16 cellular contexts compared by ENCODE assay signal in genomic region chr16:72091217-72091616, GRCh38. TPM values are rescaled to one million over a fixed set of nuclear protein-coding genes. Genes with fewer than 3 reads are reported as not detected.
DNase-seq lines count a peak whose midpoint lies in the region; ATAC-seq, FAIRE-seq and TF ChIP-seq lines count a peak whose summit lies in the region.
"Had no signal": no experiment of that assay in that cellular context is flagged by ENCODE, and none has a peak within 500 bp of the region (broad histone marks: within the 10 kb centered on the region; RNA-seq: fewer than 3 reads in every experiment).

No MANE protein-coding gene starts in this region.

- H3K9me3 ChIP-seq in HepG2 (ENCODE audit: low read length) = no peaks in the 10 kb centered on the region

- H3K36me3 ChIP-seq in HepG2 (replicated peaks in 1 of 2; ENCODE audit: control insufficient read depth in 1 of 2, insufficient read depth in 2 of 2, low read length in 2 of 2) = peaks cover 14 to 47% of the 10 kb centered on the region in 2 experiments

- H3K4me1 Mint-ChIP-seq in stimulated activated naive CD8-positive, alpha-beta T cell treated with anti-CD3 and anti-CD28 coated beads, Interleukin-15, Interleukin-2, amounts not matched to agents 100 ng/mL and 50 ng/mL, for 24 hours (ENCODE audit: low read depth) = peaks cover 42% of the 10 kb centered on the region
- H3K4me1 Mint-ChIP-seq in activated T-helper 1 cell treated with anti-CD3 and anti-CD28 coated beads, Interleukin-12 subunit alpha, Interleukin-12 subunit beta, Interleukin-2, Interleukin-4 antibody, amounts not matched to agents 30 ng/mL and 10 ng/mL and 1 ng/mL, durations not matched to agents 14 hours and 24 hours and 36 hours (ENCODE audit: low read depth) = peaks cover 51% of the 10 kb centered on the region

- no TSS peak for BruUV-seq in HepG2 (replicated peaks; lab: Mats Ljungman, UMichigan)

- H3K79me2 ChIP-seq in HepG2 (ENCODE audit: insufficient read depth, low read length) = peaks cover 64% of the 10 kb centered on the region

- TF ChIP-seq CTCF in HepG2 (CRISPR knock-in tag; IDR thresholded peaks at IDR 0.05) = no peak

- peaks cover 47% of the 10 kb centered on the region for H3K36me3 Mint-ChIP-seq in stimulated activated naive CD8-positive, alpha-beta T cell treated with anti-CD3 and anti-CD28 coated beads, Interleukin-15, Interleukin-2, amounts not matched to agents 100 ng/mL and 50 ng/mL, for 24 hours (ENCODE audit: low read depth)
- H3K36me3 Mint-ChIP-seq in activated T-helper 1 cell treated with anti-CD3 and anti-CD28 coated beads, Interleukin-12 subunit alpha, Interleukin-12 subunit beta, Interleukin-2, Interleukin-4 antibody, amounts not matched to agents 30 ng/mL and 10 ng/mL and 1 ng/mL, durations not matched to agents 14 hours and 24 hours and 36 hours (ENCODE audit: low read depth) = peaks cover 43% of the 10 kb centered on the region

- POLR2A ChIA-PET in HepG2 (lab: Yijun Ruan, JAX) = interaction anchor here (4.3 to 4.7 kb wide), 3 partner anchors 19 to 37 kb away, joined by 18 to 51 read pairs (median 36); partner anchors contain the start of gene HP

- H3K27me3 Mint-ChIP-seq in stimulated activated naive CD8-positive, alpha-beta T cell treated with anti-CD3 and anti-CD28 coated beads, Interleukin-15, Interleukin-2, amounts not matched to agents 100 ng/mL and 50 ng/mL, for 24 hours = no peaks in the 10 kb centered on the region
- H3K27me3 Mint-ChIP-seq in activated T-helper 1 cell treated with anti-CD3 and anti-CD28 coated beads, Interleukin-12 subunit alpha, Interleukin-12 subunit beta, Interleukin-2, Interleukin-4 antibody, amounts not matched to agents 30 ng/mL and 10 ng/mL and 1 ng/mL, durations not matched to agents 14 hours and 24 hours and 36 hours (ENCODE audit: insufficient read depth) = no peaks in the 10 kb centered on the region
- H3K27me3 Mint-ChIP-seq: stimulated activated memory B cell treated with anti-CD40 and anti-IgM and Interleukin-4, amounts not matched to agents 10 μg/mL and 1 μg/mL and 100 μg/mL, for 72 hours had no signal

- WGBS in HepG2 (ENCODE audit: low lambda C conversion rate) = 44% methylated on average over 3 of the region's 3 CpGs

- in situ Hi-C loops in HepG2 (cut with HindIII; ENCODE audit: extremely low pct_ligation_motif_present, low pct_unique_long_range_greater_than_20kb) = no loop called here

- no peak for TF ChIP-seq EP300 in HepG2 (IDR thresholded peaks at IDR 0.05; ENCODE audit: low read depth in 2 of 2, low read length in 2 of 2)
- no peak for TF ChIP-seq EP300 in HepG2 (CRISPR knock-in tag; IDR thresholded peaks at IDR 0.05; ENCODE audit: borderline replicate concordance)

- no peaks in the 10 kb centered on the region; the same call in none of the 2 replicates for H4K20me1 ChIP-seq in HepG2 (ENCODE audit: insufficient read depth, low read length)

- intact Hi-C loops in activated T-helper 1 cell treated with anti-CD3 and anti-CD28 coated beads, Interleukin-12 subunit alpha, Interleukin-12 subunit beta, Interleukin-2, Interleukin-4 antibody, amounts not matched to agents 30 ng/mL and 10 ng/mL and 1 ng/mL, durations not matched to agents 14 hours and 24 hours and 36 hours (cut with micrococcal nuclease) = loop anchor here (5.0 kb wide), 3 partner anchors 369 to 1289 kb away; partner anchors contain the start of genes PHLPP2 and VAC14
- intact Hi-C loops in HepG2 (cut with micrococcal nuclease; ENCODE audit: unreplicated experiment) = no loop called here

- H2AFZ ChIP-seq in HepG2 (ENCODE audit: low read length) = no peak overlapping the region

- peak overlapping the region; percentile 32 for H3K27ac Mint-ChIP-seq in stimulated activated naive CD8-positive, alpha-beta T cell treated with anti-CD3 and anti-CD28 coated beads, Interleukin-15, Interleukin-2, amounts not matched to agents 100 ng/mL and 50 ng/mL, for 24 hours
- peak overlapping the region; percentile 35 for H3K27ac Mint-ChIP-seq in activated T-helper 1 cell treated with anti-CD3 and anti-CD28 coated beads, Interleukin-12 subunit alpha, Interleukin-12 subunit beta, Interleukin-2, Interleukin-4 antibody, amounts not matched to agents 30 ng/mL and 10 ng/mL and 1 ng/mL, durations not matched to agents 14 hours and 24 hours and 36 hours
- H3K27ac Mint-ChIP-seq: stimulated activated memory B cell treated with anti-CD40 and anti-IgM and Interleukin-4, amounts not matched to agents 10 μg/mL and 1 μg/mL and 100 μg/mL, for 72 hours had no signal

- CTCF ChIA-PET in HepG2 (lab: Yijun Ruan, JAX; ENCODE audit: low intra/inter-chr PET ratio, low total read pairs) = interaction anchor here (0.9 kb wide), 1 partner anchor 24 kb away, joined by 4 read pairs; no protein-coding TSS in a partner anchor

- H3K4me3 Mint-ChIP-seq in stimulated activated naive CD8-positive, alpha-beta T cell treated with anti-CD3 and anti-CD28 coated beads, Interleukin-15, Interleukin-2, amounts not matched to agents 100 ng/mL and 50 ng/mL, for 24 hours = peak overlapping the region; percentile 96
- peak overlapping the region; percentile 99 for H3K4me3 Mint-ChIP-seq in activated T-helper 1 cell treated with anti-CD3 and anti-CD28 coated beads, Interleukin-12 subunit alpha, Interleukin-12 subunit beta, Interleukin-2, Interleukin-4 antibody, amounts not matched to agents 30 ng/mL and 10 ng/mL and 1 ng/mL, durations not matched to agents 14 hours and 24 hours and 36 hours
- H3K4me3 Mint-ChIP-seq: stimulated activated memory B cell treated with anti-CD40 and anti-IgM and Interleukin-4, amounts not matched to agents 10 μg/mL and 1 μg/mL and 100 μg/mL, for 72 hours had no signal

- no peak for DNase-seq in stimulated activated naive CD8-positive, alpha-beta T cell treated with anti-CD3 and anti-CD28 coated beads, Interleukin-15, Interleukin-2, amounts not matched to agents 100 U/mL and 50 U/mL, for 24 hours
- DNase-seq in activated T-helper 1 cell treated with anti-CD3 and anti-CD28 coated beads, Interleukin-12 subunit alpha, Interleukin-12 subunit beta, Interleukin-2, Interleukin-4 antibody, amounts not matched to agents 30 ng/mL and 10 ng/mL and 1 ng/mL, durations not matched to agents 14 hours and 24 hours and 36 hours (ENCODE audit: low spot score) = no peak
- DNase-seq in HepG2 (ENCODE audit: low spot score) (peak; percentile 27), GOT3 (lab: John Stamatoyannopoulos, UW) (no peak), AML-193 (lab: John Stamatoyannopoulos, UW) (no peak), NCI-H69 (lab: John Stamatoyannopoulos, UW) (no peak), NCI-H2081 treated with DMSO at 0.1 percent for 48 hours (lab: John Stamatoyannopoulos, UW) (no peak)
- DNase-seq: C1 segment of cervical spinal cord; HCEC 1CT; NCI-H2171; stimulated activated CD4-positive, alpha-beta T cell treated with anti-CD3 and anti-CD28 coated beads, Interleukin-2, amount 100 ng/mL, for 48 hours had no signal

- peaks cover 48% of the 10 kb centered on the region for H3K4me1 ChIP-seq in HepG2 (ENCODE audit: insufficient read depth, low read length)

- TF ChIP-seq POLR2A in HepG2 (IDR thresholded peaks at IDR 0.05; ENCODE audit: insufficient read depth in 1 of 2, low read depth in 2 of 2, low read length in 2 of 2) = no peak

- H3K9ac ChIP-seq in HepG2 (ENCODE audit: insufficient read depth, low read depth, low read length) = peak overlapping the region; percentile 10; the same call in 1 of the 2 replicates

- peaks cover 0 to 4% of the 10 kb centered on the region in 2 experiments; a peak in 1 of 5 replicates for H3K27me3 ChIP-seq in HepG2 (ENCODE audit: control insufficient read depth in 1 of 2, insufficient read depth in 2 of 2, low read length in 2 of 2)

- H3K27ac ChIP-seq in HepG2 (ENCODE audit: extremely low read length, insufficient read depth, low read length) = peak overlapping the region; percentile 1
- H3K27ac ChIP-seq: coronary artery, HL-60 had no signal

- H3K4me2 ChIP-seq in HepG2 (ENCODE audit: low read depth, low read length) = peak overlapping the region; percentile 91

- no peak for TF ChIP-seq RAD21 in HepG2 (CRISPR knock-in tag; IDR thresholded peaks at IDR 0.05)

- FAIRE-seq in HepG2 (lab: Jason Lieb, UNC) = no peak

- H3K9me3 Mint-ChIP-seq in stimulated activated naive CD8-positive, alpha-beta T cell treated with anti-CD3 and anti-CD28 coated beads, Interleukin-15, Interleukin-2, amounts not matched to agents 100 ng/mL and 50 ng/mL, for 24 hours = no peaks in the 10 kb centered on the region
- no peaks in the 10 kb centered on the region for H3K9me3 Mint-ChIP-seq in activated T-helper 1 cell treated with anti-CD3 and anti-CD28 coated beads, Interleukin-12 subunit alpha, Interleukin-12 subunit beta, Interleukin-2, Interleukin-4 antibody, amounts not matched to agents 30 ng/mL and 10 ng/mL and 1 ng/mL, durations not matched to agents 14 hours and 24 hours and 36 hours
- H3K9me3 Mint-ChIP-seq: stimulated activated memory B cell treated with anti-CD40 and anti-IgM and Interleukin-4, amounts not matched to agents 10 μg/mL and 1 μg/mL and 100 μg/mL, for 72 hours had no signal

- peak overlapping the region in 2 of 3 experiments; percentile 98 to 100; a peak in 4 of 6 replicates for H3K4me3 ChIP-seq in HepG2 (replicated peaks in 1 of 3; ENCODE audit: insufficient read depth in 1 of 3, low read depth in 2 of 3, low read length in 3 of 3)

- ATAC-seq in stimulated activated naive CD8-positive, alpha-beta T cell treated with anti-CD3 and anti-CD28 coated beads, Interleukin-15, Interleukin-2, amounts not matched to agents 100 U/mL and 50 U/mL, for 24 hours = no peak
- ATAC-seq in HepG2 = no peak
- ATAC-seq: stimulated activated memory B cell treated with anti-CD40 and anti-IgM and Interleukin-4, amounts not matched to agents 10 μg/mL and 1 μg/mL and 100 μg/mL, for 72 hours had no signal

RNA-seq across cellular contexts. Expression of gene TXNL4B, which starts 2.2 kb away (rescaled TPM):
- 24.0 and 25.1 TPM in 2 replicates for total RNA-seq in activated T-helper 1 cell treated with anti-CD3 and anti-CD28 coated beads, Interleukin-12 subunit alpha, Interleukin-12 subunit beta, Interleukin-2, Interleukin-4 antibody, amounts not matched to agents 30 ng/mL and 10 ng/mL and 1 ng/mL, durations not matched to agents 14 hours and 24 hours and 36 hours
- 18.3 and 24.4 TPM in 2 replicates for total RNA-seq in HepG2 (2016; rRNA removed; fragmentation: Illumina TruSeq; extraction: Trizol)
- total RNA-seq in HepG2 (2016; cell fraction: cytosol; rRNA removed; fragmentation: Illumina TruSeq; extraction: Trizol; ENCODE audit: low read depth) = 9.5 and 11.8 TPM in 2 replicates
- 18.8 and 30.9 TPM in 2 replicates for total RNA-seq in HepG2 (2016; cell fraction: insoluble cytoplasmic fraction; rRNA removed; fragmentation: Illumina TruSeq; extraction: Trizol)
- total RNA-seq in HepG2 (2016; cell fraction: membrane; rRNA removed; fragmentation: Illumina TruSeq; extraction: Trizol) = 8.7 and 9.5 TPM in 2 replicates
- 9.0 and 14.7 TPM in 2 replicates for total RNA-seq in HepG2 (2016; cell fraction: nucleus; rRNA removed; fragmentation: Illumina TruSeq; extraction: Trizol)
- 14.5 and 17.4 TPM in 2 replicates for polyA plus RNA-seq in HepG2 (2011; rRNA removed)
- polyA plus RNA-seq in HepG2 (2011; cell fraction: cytosol; rRNA removed) = 11.2 and 14.4 TPM in 2 replicates
- polyA plus RNA-seq in HepG2 (2011; cell fraction: nucleus; rRNA removed) = 7.1 and 10.1 TPM in 2 replicates
- polyA plus RNA-seq in HepG2 (2012) = 11.4 and 16.0 TPM in 2 replicates
- polyA plus RNA-seq in HepG2 (2016; cell fraction: cytosol; fragmentation: Illumina TruSeq; extraction: Trizol; ENCODE audit: low read depth) = 3.8 and 4.9 TPM in 2 replicates
- 23.9 and 29.5 TPM in 2 replicates for polyA plus RNA-seq in HepG2 (2016; cell fraction: insoluble cytoplasmic fraction; fragmentation: Illumina TruSeq; extraction: Trizol; ENCODE audit: low read depth)
- 7.5 TPM in 2 replicates for polyA plus RNA-seq in HepG2 (2016; cell fraction: membrane; fragmentation: Illumina TruSeq; extraction: Trizol; ENCODE audit: low read depth)
- polyA plus RNA-seq in HepG2 (2016; cell fraction: nucleus; fragmentation: Illumina TruSeq; extraction: Trizol; ENCODE audit: insufficient read depth, low read depth) = 18.3 and 20.5 TPM in 2 replicates
- 4.6 and 8.0 TPM in 2 replicates for polyA minus RNA-seq in HepG2 (2011; rRNA and poly(A)+ RNA removed; ENCODE audit: low replicate concordance)
- 5.5 and 5.8 TPM in 2 replicates for polyA minus RNA-seq in HepG2 (2011; cell fraction: cytosol; rRNA and poly(A)+ RNA removed)
- polyA minus RNA-seq in HepG2 (2011; cell fraction: nucleus; rRNA and poly(A)+ RNA removed) = 8.6 and 11.6 TPM in 2 replicates

RNA-seq across cellular contexts. Expression of gene DHX38, which starts 2.4 kb away (rescaled TPM):
- 89.8 and 99.4 TPM in 2 replicates for total RNA-seq in activated T-helper 1 cell treated with anti-CD3 and anti-CD28 coated beads, Interleukin-12 subunit alpha, Interleukin-12 subunit beta, Interleukin-2, Interleukin-4 antibody, amounts not matched to agents 30 ng/mL and 10 ng/mL and 1 ng/mL, durations not matched to agents 14 hours and 24 hours and 36 hours
- total RNA-seq in HepG2 (2016; rRNA removed; fragmentation: Illumina TruSeq; extraction: Trizol) = 58.9 and 85.9 TPM in 2 replicates
- 14.5 and 15.5 TPM in 2 replicates for total RNA-seq in HepG2 (2016; cell fraction: cytosol; rRNA removed; fragmentation: Illumina TruSeq; extraction: Trizol; ENCODE audit: low read depth)
- 48.6 and 86.7 TPM in 2 replicates for total RNA-seq in HepG2 (2016; cell fraction: insoluble cytoplasmic fraction; rRNA removed; fragmentation: Illumina TruSeq; extraction: Trizol)
- total RNA-seq in HepG2 (2016; cell fraction: membrane; rRNA removed; fragmentation: Illumina TruSeq; extraction: Trizol) = 21.7 and 23.0 TPM in 2 replicates
- 82.9 and 85.2 TPM in 2 replicates for total RNA-seq in HepG2 (2016; cell fraction: nucleus; rRNA removed; fragmentation: Illumina TruSeq; extraction: Trizol)
- polyA plus RNA-seq in HepG2 (2011; rRNA removed) = 54.4 and 57.8 TPM in 2 replicates
- 33.6 and 46.3 TPM in 2 replicates for polyA plus RNA-seq in HepG2 (2011; cell fraction: cytosol; rRNA removed)
- 245 and 273 TPM in 2 replicates for polyA plus RNA-seq in HepG2 (2011; cell fraction: nucleus; rRNA removed)
- polyA plus RNA-seq in HepG2 (2012) = 54.2 and 64.4 TPM in 2 replicates
- 4.0 and 4.3 TPM in 2 replicates for polyA plus RNA-seq in HepG2 (2016; cell fraction: cytosol; fragmentation: Illumina TruSeq; extraction: Trizol; ENCODE audit: low read depth)
- 40.9 and 48.3 TPM in 2 replicates for polyA plus RNA-seq in HepG2 (2016; cell fraction: insoluble cytoplasmic fraction; fragmentation: Illumina TruSeq; extraction: Trizol; ENCODE audit: low read depth)
- polyA plus RNA-seq in HepG2 (2016; cell fraction: membrane; fragmentation: Illumina TruSeq; extraction: Trizol; ENCODE audit: low read depth) = 7.3 and 10.2 TPM in 2 replicates
- polyA plus RNA-seq in HepG2 (2016; cell fraction: nucleus; fragmentation: Illumina TruSeq; extraction: Trizol; ENCODE audit: insufficient read depth, low read depth) = 193 and 204 TPM in 2 replicates
- polyA minus RNA-seq in HepG2 (2011; rRNA and poly(A)+ RNA removed; ENCODE audit: low replicate concordance) = 86.4 and 115 TPM in 2 replicates
- 47.6 and 64.3 TPM in 2 replicates for polyA minus RNA-seq in HepG2 (2011; cell fraction: cytosol; rRNA and poly(A)+ RNA removed)
- 89.3 and 93.6 TPM in 2 replicates for polyA minus RNA-seq in HepG2 (2011; cell fraction: nucleus; rRNA and poly(A)+ RNA removed)

RNA-seq across cellular contexts. Expression of gene HPR, which starts 28.2 kb away (rescaled TPM):
- not detected in 2 replicates for total RNA-seq in activated T-helper 1 cell treated with anti-CD3 and anti-CD28 coated beads, Interleukin-12 subunit alpha, Interleukin-12 subunit beta, Interleukin-2, Interleukin-4 antibody, amounts not matched to agents 30 ng/mL and 10 ng/mL and 1 ng/mL, durations not matched to agents 14 hours and 24 hours and 36 hours
- 29.5 and 50.5 TPM in 2 replicates for total RNA-seq in HepG2 (2016; rRNA removed; fragmentation: Illumina TruSeq; extraction: Trizol)
- 12.5 and 12.9 TPM in 2 replicates for total RNA-seq in HepG2 (2016; cell fraction: cytosol; rRNA removed; fragmentation: Illumina TruSeq; extraction: Trizol; ENCODE audit: low read depth)
- 30.8 and 52.5 TPM in 2 replicates for total RNA-seq in HepG2 (2016; cell fraction: insoluble cytoplasmic fraction; rRNA removed; fragmentation: Illumina TruSeq; extraction: Trizol)
- total RNA-seq in HepG2 (2016; cell fraction: membrane; rRNA removed; fragmentation: Illumina TruSeq; extraction: Trizol) = 17.8 and 19.1 TPM in 2 replicates
- 41.5 and 48.6 TPM in 2 replicates for total RNA-seq in HepG2 (2016; cell fraction: nucleus; rRNA removed; fragmentation: Illumina TruSeq; extraction: Trizol)
- polyA plus RNA-seq in HepG2 (2011; rRNA removed) = 107 and 123 TPM in 2 replicates
- 94.0 and 130 TPM in 2 replicates for polyA plus RNA-seq in HepG2 (2011; cell fraction: cytosol; rRNA removed)
- 62.2 and 82.7 TPM in 2 replicates for polyA plus RNA-seq in HepG2 (2011; cell fraction: nucleus; rRNA removed)
- 33.5 and 49.7 TPM in 2 replicates for polyA plus RNA-seq in HepG2 (2012)
- 10.7 and 12.1 TPM in 2 replicates for polyA plus RNA-seq in HepG2 (2016; cell fraction: cytosol; fragmentation: Illumina TruSeq; extraction: Trizol; ENCODE audit: low read depth)
- 25.0 and 25.5 TPM in 2 replicates for polyA plus RNA-seq in HepG2 (2016; cell fraction: insoluble cytoplasmic fraction; fragmentation: Illumina TruSeq; extraction: Trizol; ENCODE audit: low read depth)
- 10.2 and 13.0 TPM in 2 replicates for polyA plus RNA-seq in HepG2 (2016; cell fraction: membrane; fragmentation: Illumina TruSeq; extraction: Trizol; ENCODE audit: low read depth)
- polyA plus RNA-seq in HepG2 (2016; cell fraction: nucleus; fragmentation: Illumina TruSeq; extraction: Trizol; ENCODE audit: insufficient read depth, low read depth) = 77.3 and 85.6 TPM in 2 replicates
- polyA minus RNA-seq in HepG2 (2011; rRNA and poly(A)+ RNA removed; ENCODE audit: low replicate concordance) = 45.3 TPM in 1 of 2 replicates, not detected in the other
- polyA minus RNA-seq in HepG2 (2011; cell fraction: cytosol; rRNA and poly(A)+ RNA removed) = 27.7 and 38.2 TPM in 2 replicates
- 22.4 and 28.3 TPM in 2 replicates for polyA minus RNA-seq in HepG2 (2011; cell fraction: nucleus; rRNA and poly(A)+ RNA removed)
- total RNA-seq: G401 had no signal

RNA-seq across cellular contexts. Expression of gene HP, which starts 36.9 kb away (rescaled TPM):
- not detected in 2 replicates for total RNA-seq in activated T-helper 1 cell treated with anti-CD3 and anti-CD28 coated beads, Interleukin-12 subunit alpha, Interleukin-12 subunit beta, Interleukin-2, Interleukin-4 antibody, amounts not matched to agents 30 ng/mL and 10 ng/mL and 1 ng/mL, durations not matched to agents 14 hours and 24 hours and 36 hours
- total RNA-seq in HepG2 (2016; rRNA removed; fragmentation: Illumina TruSeq; extraction: Trizol) = 204 and 387 TPM in 2 replicates
- 101 and 104 TPM in 2 replicates for total RNA-seq in HepG2 (2016; cell fraction: cytosol; rRNA removed; fragmentation: Illumina TruSeq; extraction: Trizol; ENCODE audit: low read depth)
- total RNA-seq in HepG2 (2016; cell fraction: insoluble cytoplasmic fraction; rRNA removed; fragmentation: Illumina TruSeq; extraction: Trizol) = 212 and 406 TPM in 2 replicates
- total RNA-seq in HepG2 (2016; cell fraction: membrane; rRNA removed; fragmentation: Illumina TruSeq; extraction: Trizol) = 87.2 and 95.2 TPM in 2 replicates
- total RNA-seq in HepG2 (2016; cell fraction: nucleus; rRNA removed; fragmentation: Illumina TruSeq; extraction: Trizol) = 285 and 296 TPM in 2 replicates
- polyA plus RNA-seq in HepG2 (2011; rRNA removed) = 524 and 697 TPM in 2 replicates
- 453 and 910 TPM in 2 replicates for polyA plus RNA-seq in HepG2 (2011; cell fraction: cytosol; rRNA removed)
- polyA plus RNA-seq in HepG2 (2011; cell fraction: nucleus; rRNA removed) = 156 and 249 TPM in 2 replicates
- polyA plus RNA-seq in HepG2 (2012) = 146 and 552 TPM in 2 replicates
- polyA plus RNA-seq in HepG2 (2016; cell fraction: cytosol; fragmentation: Illumina TruSeq; extraction: Trizol; ENCODE audit: low read depth) = 90.8 and 96.3 TPM in 2 replicates
- polyA plus RNA-seq in HepG2 (2016; cell fraction: insoluble cytoplasmic fraction; fragmentation: Illumina TruSeq; extraction: Trizol; ENCODE audit: low read depth) = 197 and 222 TPM in 2 replicates
- 71.5 and 78.8 TPM in 2 replicates for polyA plus RNA-seq in HepG2 (2016; cell fraction: membrane; fragmentation: Illumina TruSeq; extraction: Trizol; ENCODE audit: low read depth)
- polyA plus RNA-seq in HepG2 (2016; cell fraction: nucleus; fragmentation: Illumina TruSeq; extraction: Trizol; ENCODE audit: insufficient read depth, low read depth) = 495 and 512 TPM in 2 replicates
- polyA minus RNA-seq in HepG2 (2011; rRNA and poly(A)+ RNA removed; ENCODE audit: low replicate concordance) = 0.77 and 754 TPM in 2 replicates
- 250 and 368 TPM in 2 replicates for polyA minus RNA-seq in HepG2 (2011; cell fraction: cytosol; rRNA and poly(A)+ RNA removed)
- 79.4 and 147 TPM in 2 replicates for polyA minus RNA-seq in HepG2 (2011; cell fraction: nucleus; rRNA and poly(A)+ RNA removed)
- total RNA-seq: G401 had no signal

Comparison
In these comparisons a context has a peak if more than half of its experiments do, and no peak if none do; other contexts are left out.
1. RNA of gene HPR, which starts 28.2 kb away (total RNA-seq): 12.5 to 52.5 TPM in HepG2; not detected in activated T-helper 1 cell treated with anti-CD3 and anti-CD28 coated beads, Interleukin-12 subunit alpha, Interleukin-12 subunit beta, Interleukin-2, Interleukin-4 antibody, amounts not matched to agents 30 ng/mL and 10 ng/mL and 1 ng/mL, durations not matched to agents 14 hours and 24 hours and 36 hours; every median in the first group is over 10 times any median in the second.